Comparison of ENCODE assay signal across 18 cellular contexts in genomic region chr10:124512040-124512428, GRCh38.
"Had no signal": no experiment of that assay in that cellular context is flagged by ENCODE, and none has a peak within 500 bp of the region (broad histone marks: within the 10 kb centered on the region; RNA-seq: fewer than 3 reads in every experiment).

No MANE protein-coding gene starts in this region.

- H3K4me1 Mint-ChIP-seq: naive B cell, nephron had no signal

- H3K27ac ChIP-seq: heart right ventricle, parathyroid adenoma, psoas muscle, right lobe of liver, stomach, thoracic aorta, transverse colon had no signal

- ATAC-seq: esophagus mucosa, heart right ventricle, left cardiac atrium, psoas muscle, right lobe of liver had no signal

- H3K4me3 Mint-ChIP-seq: nephron had no signal

- H3K79me2 ChIP-seq: parathyroid adenoma had no signal

- H3K27me3 Mint-ChIP-seq: naive B cell had no signal

- H3K27me3 ChIP-seq: heart right ventricle, right lobe of liver, stomach, transverse colon had no signal

- DNase-seq: effector memory CD4-positive, alpha-beta T cell; heart right ventricle; left cardiac atrium; mesendoderm; naive B cell; retina; right lobe of liver; stimulated activated CD4-positive, alpha-beta T cell treated with anti-CD3 and anti-CD28 coated beads, Interleukin-2, amount 100 ng/mL, for 24 hours; stimulated activated CD4-positive, alpha-beta T cell treated with anti-CD3 and anti-CD28 coated beads, Interleukin-4, amount 100 ng/mL, for 4 hours; stimulated activated naive CD4-positive, alpha-beta T cell; stomach; substantia nigra; transverse colon had no signal

- H3K4me1 ChIP-seq: heart right ventricle, parathyroid adenoma, psoas muscle, right lobe of liver, stomach, transverse colon had no signal

- H2AFZ ChIP-seq: parathyroid adenoma had no signal

- H3K27ac Mint-ChIP-seq: nephron had no signal

- H3K9ac ChIP-seq: parathyroid adenoma had no signal

- H3K4me3 ChIP-seq: heart right ventricle, psoas muscle, right lobe of liver, stomach, thoracic aorta, transverse colon had no signal

- H3K36me3 ChIP-seq: heart right ventricle, right lobe of liver, thoracic aorta, transverse colon had no signal

- H3K9me3 ChIP-seq: heart right ventricle, psoas muscle, right lobe of liver, stomach, thoracic aorta, transverse colon had no signal

- H3K9me3 Mint-ChIP-seq: naive B cell had no signal
